Comparison of ENCODE assay signal across 8 cellular contexts in the genomic region with DNA sequence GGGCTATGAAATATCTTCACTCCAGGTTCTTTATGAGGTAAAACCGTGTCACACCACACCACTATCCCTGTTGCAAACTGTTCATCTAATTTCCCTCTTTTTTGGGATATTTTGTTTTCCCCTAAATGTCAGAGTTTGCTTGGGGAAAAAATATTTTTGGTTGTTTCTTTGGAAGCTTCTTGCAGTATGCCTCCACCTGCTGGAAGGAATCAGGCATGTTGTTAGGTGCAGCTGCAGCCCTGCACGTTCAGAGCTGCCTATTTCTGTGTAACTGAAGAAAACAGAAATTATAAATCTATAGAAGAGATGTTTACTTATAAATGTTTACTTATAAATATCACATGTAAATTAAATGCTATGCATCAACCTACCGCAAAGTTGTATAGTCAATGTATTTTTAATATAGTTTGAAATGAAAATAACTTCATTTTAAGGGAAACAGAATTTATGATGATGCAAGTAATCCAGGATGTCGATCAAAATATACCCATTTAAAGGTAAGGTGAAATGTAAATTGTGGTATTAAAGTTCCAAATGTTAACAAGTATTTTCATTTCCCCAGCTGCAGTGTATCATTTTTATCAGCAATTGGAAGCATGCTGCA.
DNase-seq lines count a peak whose midpoint lies in the region; ATAC-seq and TF ChIP-seq lines count a peak whose summit lies in the region.

No MANE protein-coding gene starts in this region.

- H3K4me1 Mint-ChIP-seq in glutamatergic neuron (ENCODE audit: low read depth, unreplicated experiment) (peaks cover 17% of the 10 kb centered on the region), natural killer cell (no peaks in the 10 kb centered on the region)

- TF ChIP-seq CTCF in AG09319 (IDR thresholded peaks at IDR 0.05; ENCODE audit: low read depth, low read length), result peak; percentile 81
- TF ChIP-seq CTCF in glutamatergic neuron (IDR thresholded peaks at IDR 0.05; ENCODE audit: partially characterized antibody, unreplicated experiment), result peak; percentile 64
- TF ChIP-seq CTCF in natural killer cell (IDR thresholded peaks at IDR 0.05), result no peak

- DNase-seq in AG09319 (ENCODE audit: extremely low read depth, low read depth) (peak; percentile 16), SK-N-DZ (ENCODE audit: low spot score) (peak; percentile 42), glutamatergic neuron (peak; percentile 43), superior temporal gyrus (ENCODE audit: extremely low spot score) (peak; percentile 69), natural killer cell (no peak)
- DNase-seq in stimulated activated CD4-positive, alpha-beta T cell treated with anti-CD3 and anti-CD28 coated beads, Interleukin-2, amount 100 ng/mL, for 24 hours, result no peak

- H3K4me3 Mint-ChIP-seq in glutamatergic neuron (ENCODE audit: unreplicated experiment), result no peak overlapping the region
- H3K4me3 Mint-ChIP-seq in natural killer cell, result no peak overlapping the region

- H3K9me3 Mint-ChIP-seq in glutamatergic neuron (ENCODE audit: unreplicated experiment) (no peaks in the 10 kb centered on the region), natural killer cell (no peaks in the 10 kb centered on the region)

- H3K27ac Mint-ChIP-seq in glutamatergic neuron (ENCODE audit: unreplicated experiment) (no peak overlapping the region), natural killer cell (no peak overlapping the region)

- H3K27me3 Mint-ChIP-seq in glutamatergic neuron (ENCODE audit: unreplicated experiment) (peaks cover 2% of the 10 kb centered on the region), natural killer cell (ENCODE audit: low read depth in 2 of 2) (peaks cover 7 to 9% of the 10 kb centered on the region in 2 donors)

- no peak for ATAC-seq in natural killer cell
- no peak for ATAC-seq in GM21528 (IDR thresholded peaks at IDR 0.05; ENCODE audit: low FRiP score, unreplicated experiment)

- intact Hi-C loops in natural killer cell (cut with micrococcal nuclease), result no loop called here

- H3K36me3 Mint-ChIP-seq in glutamatergic neuron (ENCODE audit: unreplicated experiment) (no peaks in the 10 kb centered on the region), natural killer cell (no peaks in the 10 kb centered on the region)

- TF ChIP-seq RAD21 in Ishikawa (IDR thresholded peaks at IDR 0.05; ENCODE audit: low read depth), result peak; percentile 60

- no peak for TF ChIP-seq EP300 in Ishikawa (IDR thresholded peaks at IDR 0.05; ENCODE audit: borderline replicate concordance)

TF ChIP-seq in Ishikawa, 13 proteins besides CTCF, POLR2A, EP300 and RAD21:
- TF ChIP-seq CREB1 (IDR thresholded peaks at IDR 0.05; ENCODE audit: low read depth) (no peak), TEAD4 (IDR thresholded peaks at IDR 0.05) (peak; percentile 79)

Comparison
In these comparisons a context has a peak if more than half of its experiments do, and no peak if none do; other contexts are left out.
1. DNase-seq: peak in AG09319 (single experiment), SK-N-DZ (single experiment), glutamatergic neuron (single experiment) and superior temporal gyrus (single experiment); none in stimulated activated CD4-positive, alpha-beta T cell treated with anti-CD3 and anti-CD28 coated beads, Interleukin-2, amount 100 ng/mL, for 24 hours (0 of 2) and natural killer cell (single experiment).